In the genomic region with DNA sequence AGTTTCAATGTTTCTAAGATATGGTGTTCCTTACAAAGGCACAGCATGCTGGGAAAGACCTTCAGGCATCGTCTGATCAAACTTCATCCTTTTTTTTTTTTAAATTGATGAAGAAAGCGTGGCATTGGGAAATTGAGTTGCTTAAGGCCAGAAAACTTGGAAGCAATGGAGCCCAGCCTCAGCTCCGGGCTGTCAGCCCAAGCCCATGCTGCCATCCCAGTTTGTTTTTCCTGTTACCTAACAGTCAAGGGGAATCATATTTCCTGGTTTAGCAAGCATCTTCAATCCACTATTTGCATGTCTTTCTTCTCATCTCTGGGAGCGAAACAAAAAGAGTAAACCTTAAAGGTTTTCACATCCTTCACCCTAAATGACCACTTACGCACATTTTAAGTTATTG, we compare ENCODE assay signal across 17 cellular contexts.
DNase-seq lines count a peak whose midpoint lies in the region; ATAC-seq and TF ChIP-seq lines count a peak whose summit lies in the region.
"Had no signal": no experiment of that assay in that cellular context is flagged by ENCODE, and none has a peak within 500 bp of the region (broad histone marks: within the 10 kb centered on the region; RNA-seq: fewer than 3 reads in every experiment).

No MANE protein-coding gene starts in this region.

- H3K36me3 Mint-ChIP-seq in CD4-positive, alpha-beta T cell (ENCODE audit: low read depth) = no peaks in the 10 kb centered on the region
- H3K36me3 Mint-ChIP-seq in type B pancreatic cell = no peaks in the 10 kb centered on the region
- H3K36me3 Mint-ChIP-seq: activated CD4-positive, alpha-beta memory T cell treated with anti-CD3 and anti-CD28 coated beads for 36 hours; stimulated activated effector memory CD8-positive, alpha-beta T cell treated with anti-CD3 and anti-CD28 coated beads, Interleukin-12 subunit alpha, Interleukin-12 subunit beta, amount 100 ng/mL, for 72 hours had no signal

- no peaks in the 10 kb centered on the region for H3K27me3 ChIP-seq in CD4-positive, alpha-beta T cell (ENCODE audit: control insufficient read depth, insufficient read depth, low read length)
- H3K27me3 ChIP-seq in transverse colon (no peaks in the 10 kb centered on the region), lower lobe of right lung (ENCODE audit: low read depth) (no peaks in the 10 kb centered on the region)
- H3K27me3 ChIP-seq: heart left ventricle, MG63, upper lobe of left lung had no signal

- CTCF ChIA-PET in CD4-positive, alpha-beta T cell (lab: Charles Lee) = interaction anchor here (1.4 kb wide), 1 partner anchor 275 kb away, joined by 3 read pairs; no protein-coding TSS in a partner anchor

- intact Hi-C loops in Right ventricle myocardium superior (cut with DNase I) (no loop called here), cardiac septum (cut with DNase I) (no loop called here), transverse colon (cut with DNase I; ENCODE audit: low total_unique reads) (no loop called here), lower lobe of right lung (cut with DNase I) (no loop called here)
- intact Hi-C loops in CD4-positive, alpha-beta T cell (cut with DNase I, micrococcal nuclease) = no loop called here

- no peak overlapping the region for H3K4me3 Mint-ChIP-seq in CD4-positive, alpha-beta T cell
- H3K4me3 Mint-ChIP-seq in type B pancreatic cell = no peak overlapping the region
- H3K4me3 Mint-ChIP-seq: activated CD4-positive, alpha-beta memory T cell treated with anti-CD3 and anti-CD28 coated beads for 36 hours; activated T-cell treated with anti-CD3 and anti-CD28 coated beads, Interleukin-2, amount 50 U/mL, for 72 hours; H9; stimulated activated effector memory CD8-positive, alpha-beta T cell treated with anti-CD3 and anti-CD28 coated beads, Interleukin-12 subunit alpha, Interleukin-12 subunit beta, amount 100 ng/mL, for 72 hours had no signal

- H3K4me1 ChIP-seq in transverse colon (no peaks in the 10 kb centered on the region), lower lobe of right lung (peaks cover 6% of the 10 kb centered on the region)

- TF ChIP-seq CTCF in astrocyte of the cerebellum (IDR thresholded peaks at IDR 0.05; ENCODE audit: low read depth, low read length, missing control alignments) (no peak), type B pancreatic cell (conservative IDR thresholded peaks at IDR 0.05) (no peak), transverse colon (IDR thresholded peaks at IDR 0.05) (no peak), lower lobe of right lung (IDR thresholded peaks at IDR 0.05) (no peak)
- TF ChIP-seq CTCF in CD4-positive, alpha-beta T cell (IDR thresholded peaks at IDR 0.05) = no peak

- in situ Hi-C loops in astrocyte of the cerebellum (cut with HindIII; ENCODE audit: low sequenced_read_pairs) = no loop called here
- in situ Hi-C loops in transverse colon (cut with MboI; ENCODE audit: low pct_ligation_motif_present in 1 of 4, low pct_unique_long_range_greater_than_20kb in 1 of 4, low sequenced_read_pairs in 3 of 4) = no loop called here

- H3K36me3 ChIP-seq in transverse colon (no peaks in the 10 kb centered on the region), lower lobe of right lung (no peaks in the 10 kb centered on the region)
- H3K36me3 ChIP-seq: heart left ventricle, MG63, upper lobe of left lung had no signal

- WGBS in transverse colon (ENCODE audit: low coverage in 1 of 2), 2 donors = 76 to 85% methylated on average over 3 to 5 of the region's 5 CpGs

- no peaks in the 10 kb centered on the region for H3K9me3 Mint-ChIP-seq in CD4-positive, alpha-beta T cell
- no peaks in the 10 kb centered on the region for H3K9me3 Mint-ChIP-seq in type B pancreatic cell
- H3K9me3 Mint-ChIP-seq: activated CD4-positive, alpha-beta memory T cell treated with anti-CD3 and anti-CD28 coated beads for 36 hours; activated T-cell treated with anti-CD3 and anti-CD28 coated beads, Interleukin-2, amount 50 U/mL, for 72 hours; H9; stimulated activated effector memory CD8-positive, alpha-beta T cell treated with anti-CD3 and anti-CD28 coated beads, Interleukin-12 subunit alpha, Interleukin-12 subunit beta, amount 100 ng/mL, for 72 hours had no signal

- peaks cover 47% of the 10 kb centered on the region for H3K4me1 Mint-ChIP-seq in CD4-positive, alpha-beta T cell (ENCODE audit: low read depth)
- H3K4me1 Mint-ChIP-seq in type B pancreatic cell (ENCODE audit: unreplicated experiment) = peaks cover 32% of the 10 kb centered on the region

- H3K27ac Mint-ChIP-seq in CD4-positive, alpha-beta T cell = no peak overlapping the region
- H3K27ac Mint-ChIP-seq in type B pancreatic cell = no peak overlapping the region
- H3K27ac Mint-ChIP-seq: activated CD4-positive, alpha-beta memory T cell treated with anti-CD3 and anti-CD28 coated beads for 36 hours; activated T-cell treated with anti-CD3 and anti-CD28 coated beads, Interleukin-2, amount 50 U/mL, for 72 hours had no signal

- TF ChIP-seq POLR2A in transverse colon (IDR thresholded peaks at IDR 0.05) = no peak

- DNase-seq in Right ventricle myocardium superior = peak; percentile 46
- no peak for DNase-seq in cardiac septum (ENCODE audit: low spot score)
- peak; percentile 47 for DNase-seq in astrocyte of the cerebellum (ENCODE audit: low read depth)
- peak; percentile 60 for DNase-seq in left kidney (ENCODE audit: low read depth, low spot score)
- DNase-seq in CD4-positive, alpha-beta T cell = no peak
- DNase-seq in type B pancreatic cell (ENCODE audit: extremely low spot score, unreplicated experiment) = no peak
- no peak for DNase-seq in transverse colon
- no peak for DNase-seq in lower lobe of right lung
- DNase-seq: activated CD4-positive, alpha-beta memory T cell treated with anti-CD3 and anti-CD28 coated beads for 36 hours; activated T-cell treated with anti-CD3 and anti-CD28 coated beads, Interleukin-2, amount 50 U/mL, for 72 hours; Calu3; H9; heart left ventricle; MG63; NCI-H345; upper lobe of left lung had no signal

- ATAC-seq in Right ventricle myocardium superior (ENCODE audit: poor library complexity) (no peak), lower lobe of right lung (no peak)
- no peak for ATAC-seq in CD4-positive, alpha-beta T cell (ENCODE audit: poor library complexity)
- ATAC-seq: activated T-cell treated with anti-CD3 and anti-CD28 coated beads, Interleukin-2, amount 50 U/mL, for 72 hours; heart left ventricle; stimulated activated effector memory CD8-positive, alpha-beta T cell treated with anti-CD3 and anti-CD28 coated beads, Interleukin-12 subunit alpha, Interleukin-12 subunit beta, amount 100 ng/mL, for 72 hours had no signal

- no peak overlapping the region for H3K4me3 ChIP-seq in astrocyte of the cerebellum (ENCODE audit: low read depth, low read length)
- no peak overlapping the region for H3K4me3 ChIP-seq in transverse colon
- H3K4me3 ChIP-seq in lower lobe of right lung = no peak overlapping the region
- H3K4me3 ChIP-seq: heart left ventricle, MG63, upper lobe of left lung had no signal

- no peak overlapping the region for H3K27ac ChIP-seq in CD4-positive, alpha-beta T cell (ENCODE audit: low read depth, low read length)
- no peak overlapping the region for H3K27ac ChIP-seq in transverse colon
- H3K27ac ChIP-seq in lower lobe of right lung = no peak overlapping the region
- H3K27ac ChIP-seq: heart left ventricle, upper lobe of left lung had no signal

- H3K27me3 Mint-ChIP-seq in CD4-positive, alpha-beta T cell = no peaks in the 10 kb centered on the region
- no peaks in the 10 kb centered on the region for H3K27me3 Mint-ChIP-seq in type B pancreatic cell
- H3K27me3 Mint-ChIP-seq: activated CD4-positive, alpha-beta memory T cell treated with anti-CD3 and anti-CD28 coated beads for 36 hours had no signal

- POLR2A ChIA-PET in CD4-positive, alpha-beta T cell (lab: Charles Lee) = no interaction called here

- no peak for TF ChIP-seq EP300 in transverse colon (IDR thresholded peaks at IDR 0.05; ENCODE audit: low read depth)

- no peaks in the 10 kb centered on the region for H3K9me3 ChIP-seq in CD4-positive, alpha-beta T cell (ENCODE audit: control insufficient read depth, low read length)
- H3K9me3 ChIP-seq in transverse colon (no peaks in the 10 kb centered on the region), lower lobe of right lung (no peaks in the 10 kb centered on the region)
- H3K9me3 ChIP-seq: heart left ventricle, MG63, upper lobe of left lung had no signal

Comparison
In these comparisons a context has a peak if more than half of its experiments do, and no peak if none do; other contexts are left out.
1. DNase-seq: peak in Right ventricle myocardium superior (single experiment), astrocyte of the cerebellum (single experiment) and left kidney (single experiment); none in cardiac septum (single experiment), CD4-positive, alpha-beta T cell (0 of 10), type B pancreatic cell (single experiment), transverse colon (single experiment) and lower lobe of right lung (single experiment).